Comparison of ENCODE assay signal across 21 cellular contexts in genomic region chr18:11279461-11279860, GRCh38.
"Had no signal": no experiment of that assay in that cellular context is flagged by ENCODE, and none has a peak within 500 bp of the region (broad histone marks: within the 10 kb centered on the region; RNA-seq: fewer than 3 reads in every experiment).

No MANE protein-coding gene starts in this region.

- H3K9me3 Mint-ChIP-seq: activated T-helper 1 cell treated with anti-CD3 and anti-CD28 coated beads, Interleukin-12 subunit alpha, Interleukin-12 subunit beta, Interleukin-2, Interleukin-4 antibody, amounts not matched to agents 30 ng/mL and 10 ng/mL and 1 ng/mL, durations not matched to agents 14 hours and 24 hours and 36 hours had no signal

- H3K27ac Mint-ChIP-seq: activated naive CD4-positive, alpha-beta T cell treated with anti-CD3 and anti-CD28 coated beads, Interleukin-2, amount 50 U/mL, for 72 hours; activated T-helper 1 cell treated with anti-CD3 and anti-CD28 coated beads, Interleukin-12 subunit alpha, Interleukin-12 subunit beta, Interleukin-2, Interleukin-4 antibody, amounts not matched to agents 30 ng/mL and 10 ng/mL and 1 ng/mL, durations not matched to agents 14 hours and 24 hours and 36 hours; memory B cell; naive thymus-derived CD8-positive, alpha-beta T cell; T-helper 17 cell had no signal

- H3K27me3 Mint-ChIP-seq: memory B cell, T-helper 17 cell had no signal

- FAIRE-seq: astrocyte, endometrium, frontal cortex, kidney had no signal

- ATAC-seq: activated naive CD4-positive, alpha-beta T cell treated with anti-CD3 and anti-CD28 coated beads, Interleukin-2, amount 50 U/mL, for 72 hours; naive thymus-derived CD8-positive, alpha-beta T cell; T-helper 17 cell had no signal

- H3K4me3 Mint-ChIP-seq: activated T-helper 1 cell treated with anti-CD3 and anti-CD28 coated beads, Interleukin-12 subunit alpha, Interleukin-12 subunit beta, Interleukin-2, Interleukin-4 antibody, amounts not matched to agents 30 ng/mL and 10 ng/mL and 1 ng/mL, durations not matched to agents 14 hours and 24 hours and 36 hours; memory B cell; naive thymus-derived CD8-positive, alpha-beta T cell; T-helper 17 cell had no signal

- DNase-seq: activated CD4-positive, alpha-beta T cell treated with anti-CD3 and anti-CD28 coated beads for 1 hour; activated CD4-positive, alpha-beta T cell treated with anti-CD3 and anti-CD28 coated beads, Interleukin-2, amount 50 U/mL, for 4 hours; activated gamma-delta T cell treated with Interleukin-2 at 50 U/mL for 16 hours; activated T-cell treated with anti-CD3 and anti-CD28 coated beads for 4 hours; cortex of kidney; head of caudate nucleus; kidney; left ventricle myocardium inferior; naive thymus-derived CD8-positive, alpha-beta T cell; ovary; stimulated activated CD4-positive, alpha-beta T cell treated with anti-CD3 and anti-CD28 coated beads, Interleukin-12 subunit alpha, Interleukin-12 subunit beta, amount 100 ng/mL, for 4 hours; stimulated activated CD4-positive, alpha-beta T cell treated with anti-CD3 and anti-CD28 coated beads, Interleukin-1b, Interleukin-23, amount 100 ng/mL, for 48 hours; stimulated activated naive CD4-positive, alpha-beta T cell treated with Interleukin-2 at 50 U/mL for 16 hours; T-helper 17 cell; thyroid gland had no signal

- H3K4me1 Mint-ChIP-seq: memory B cell; naive thymus-derived CD8-positive, alpha-beta T cell; T-helper 17 cell had no signal

- H3K36me3 Mint-ChIP-seq: activated naive CD4-positive, alpha-beta T cell treated with anti-CD3 and anti-CD28 coated beads, Interleukin-2, amount 50 U/mL, for 72 hours; memory B cell; naive thymus-derived CD8-positive, alpha-beta T cell had no signal
